31 cellular contexts compared by ENCODE assay signal in genomic region chr6:36808634-36809033, GRCh38. TPM values are rescaled to one million over a fixed set of nuclear protein-coding genes. Genes with fewer than 3 reads are reported as not detected.
"Had no signal": no experiment of that assay in that cellular context is flagged by ENCODE, and none has a peak within 500 bp of the region (broad histone marks: within the 10 kb centered on the region; RNA-seq: fewer than 3 reads in every experiment).

No MANE protein-coding gene starts in this region.

- H3K27me3 ChIP-seq: ascending aorta, breast epithelium, cardiac muscle cell, colonic mucosa had no signal

- FAIRE-seq: endometrium, endothelial cell of umbilical vein had no signal

- H3K4me1 Mint-ChIP-seq: activated CD4-positive, alpha-beta T cell treated with anti-CD3 and anti-CD28 coated beads for 36 hours; activated CD4-positive, alpha-beta T cell treated with anti-CD3 and anti-CD28 coated beads, Interleukin-2, amount 10 ng/mL, durations not matched to agents 24 days and 14 days; activated naive CD4-positive, alpha-beta T cell treated with anti-CD3 and anti-CD28 coated beads, Interleukin-2, amount 50 U/mL, for 24 hours; activated naive CD8-positive, alpha-beta T cell treated with anti-CD3 and anti-CD28 coated beads for 36 hours had no signal

- H3K4me1 ChIP-seq: ascending aorta, breast epithelium, colonic mucosa, gastroesophageal sphincter had no signal

- ATAC-seq: activated CD4-positive, alpha-beta T cell treated with anti-CD3 and anti-CD28 coated beads for 36 hours; activated CD8-positive, alpha-beta T cell treated with anti-CD3 and anti-CD28 coated beads, Interleukin-2, amount 10 ng/mL, durations not matched to agents 7 days and 5 days; activated T-cell treated with anti-CD3 and anti-CD28 coated beads, Interleukin-2, amount 50 U/mL, for 4 hours; gastroesophageal sphincter; T-helper 17 cell had no signal

- H3K27ac Mint-ChIP-seq: activated CD4-positive, alpha-beta memory T cell treated with anti-CD3 and anti-CD28 coated beads for 36 hours; activated CD4-positive, alpha-beta T cell treated with anti-CD3 and anti-CD28 coated beads for 36 hours; activated CD4-positive, alpha-beta T cell treated with anti-CD3 and anti-CD28 coated beads, Interleukin-2, amount 10 ng/mL, durations not matched to agents 24 days and 14 days; activated CD8-positive, alpha-beta T cell treated with anti-CD3 and anti-CD28 coated beads, Interleukin-2, amount 10 ng/mL, durations not matched to agents 7 days and 5 days; activated naive CD4-positive, alpha-beta T cell treated with anti-CD3 and anti-CD28 coated beads for 36 hours; activated naive CD4-positive, alpha-beta T cell treated with anti-CD3 and anti-CD28 coated beads, Interleukin-2, amount 50 U/mL, for 24 hours; activated naive CD8-positive, alpha-beta T cell treated with anti-CD3 and anti-CD28 coated beads for 36 hours; activated T-helper 2 cell treated with anti-CD3 and anti-CD28 coated beads, Interferon-gamma antibody, Interleukin-2, Interleukin-4, amounts not matched to agents 10 μg/mL and 5 μg/mL and 100 μg/mL, durations not matched to agents 14 hours and 24 hours and 36 hours; T-helper 17 cell; T-helper 2 cell treated with Interferon-gamma antibody and Interleukin-4, amounts not matched to agents 5 μg/mL and 100 μg/mL, for 36 hours had no signal

- H3K36me3 ChIP-seq: ascending aorta, breast epithelium, cardiac muscle cell, colonic mucosa, esophagus squamous epithelium, gastroesophageal sphincter had no signal

- H3K9me3 ChIP-seq: ascending aorta, breast epithelium, colonic mucosa, esophagus squamous epithelium, gastroesophageal sphincter had no signal

- H3K27me3 Mint-ChIP-seq: activated CD4-positive, alpha-beta T cell treated with anti-CD3 and anti-CD28 coated beads for 36 hours; activated naive CD8-positive, alpha-beta T cell treated with anti-CD3 and anti-CD28 coated beads for 36 hours had no signal

- H3K27ac ChIP-seq: ascending aorta, breast epithelium, cardiac muscle cell, colonic mucosa, epithelial cell of prostate, esophagus squamous epithelium, gastroesophageal sphincter had no signal

- H3K9me3 Mint-ChIP-seq: activated CD4-positive, alpha-beta memory T cell treated with anti-CD3 and anti-CD28 coated beads for 36 hours; activated CD4-positive, alpha-beta T cell treated with anti-CD3 and anti-CD28 coated beads, Interleukin-2, amount 10 ng/mL, durations not matched to agents 24 days and 14 days; activated naive CD4-positive, alpha-beta T cell treated with anti-CD3 and anti-CD28 coated beads for 36 hours; activated naive CD4-positive, alpha-beta T cell treated with anti-CD3 and anti-CD28 coated beads, Interleukin-2, amount 50 U/mL, for 24 hours; activated naive CD8-positive, alpha-beta T cell treated with anti-CD3 and anti-CD28 coated beads for 36 hours; activated T-cell treated with anti-CD3 and anti-CD28 coated beads, Interleukin-2, amount 50 U/mL, for 4 hours; activated T-helper 2 cell treated with anti-CD3 and anti-CD28 coated beads, Interferon-gamma antibody, Interleukin-2, Interleukin-4, amounts not matched to agents 10 μg/mL and 5 μg/mL and 100 μg/mL, durations not matched to agents 14 hours and 24 hours and 36 hours; T-helper 2 cell treated with Interferon-gamma antibody and Interleukin-4, amounts not matched to agents 5 μg/mL and 100 μg/mL, for 36 hours had no signal

- DNase-seq: activated CD4-positive, alpha-beta memory T cell treated with anti-CD3 and anti-CD28 coated beads for 36 hours; activated CD4-positive, alpha-beta T cell treated with anti-CD3 and anti-CD28 coated beads for 36 hours; activated CD4-positive, alpha-beta T cell treated with anti-CD3 and anti-CD28 coated beads, Interleukin-2, amount 10 ng/mL, durations not matched to agents 24 days and 14 days; activated CD4-positive, CD25-positive, alpha-beta regulatory T cell; activated CD4-positive, CD25-positive, alpha-beta regulatory T cell treated with anti-CD3 and anti-CD28 coated beads, Interleukin-2, amount 50 U/mL, for 72 hours; activated CD8-positive, alpha-beta T cell treated with anti-CD3 and anti-CD28 coated beads, Interleukin-2, amount 10 ng/mL, durations not matched to agents 7 days and 5 days; activated effector memory CD4-positive, alpha-beta T cell treated with anti-CD3 and anti-CD28 coated beads, Interleukin-2, amount 50 U/mL, for 16 hours; activated naive CD4-positive, alpha-beta T cell treated with anti-CD3 and anti-CD28 coated beads for 36 hours; activated naive CD8-positive, alpha-beta T cell treated with anti-CD3 and anti-CD28 coated beads for 36 hours; activated T-cell treated with anti-CD3 and anti-CD28 coated beads, Interleukin-2, amount 50 U/mL, for 4 hours; central memory CD4-positive, alpha-beta T cell; cerebellar nuclear complex; colonic mucosa; effector CD8-positive, alpha-beta T cell; esophagus squamous epithelium; foreskin melanocyte; T-helper 1 cell; T-helper 17 cell; T1000 had no signal

- H3K36me3 Mint-ChIP-seq: activated CD4-positive, alpha-beta memory T cell treated with anti-CD3 and anti-CD28 coated beads for 36 hours; activated naive CD4-positive, alpha-beta T cell treated with anti-CD3 and anti-CD28 coated beads, Interleukin-2, amount 50 U/mL, for 24 hours; activated naive CD8-positive, alpha-beta T cell treated with anti-CD3 and anti-CD28 coated beads for 36 hours; brain had no signal

- H3K4me3 Mint-ChIP-seq: activated CD4-positive, alpha-beta memory T cell treated with anti-CD3 and anti-CD28 coated beads for 36 hours; activated CD4-positive, alpha-beta T cell treated with anti-CD3 and anti-CD28 coated beads for 36 hours; activated CD4-positive, alpha-beta T cell treated with anti-CD3 and anti-CD28 coated beads, Interleukin-2, amount 10 ng/mL, durations not matched to agents 24 days and 14 days; activated CD8-positive, alpha-beta T cell treated with anti-CD3 and anti-CD28 coated beads, Interleukin-2, amount 10 ng/mL, durations not matched to agents 7 days and 5 days; activated naive CD4-positive, alpha-beta T cell treated with anti-CD3 and anti-CD28 coated beads for 36 hours; activated naive CD4-positive, alpha-beta T cell treated with anti-CD3 and anti-CD28 coated beads, Interleukin-2, amount 50 U/mL, for 24 hours; activated naive CD8-positive, alpha-beta T cell treated with anti-CD3 and anti-CD28 coated beads for 36 hours; activated T-cell treated with anti-CD3 and anti-CD28 coated beads, Interleukin-2, amount 50 U/mL, for 4 hours; brain; T-helper 17 cell; T-helper 2 cell treated with Interferon-gamma antibody and Interleukin-4, amounts not matched to agents 5 μg/mL and 100 μg/mL, for 36 hours had no signal

- H3K4me3 ChIP-seq: ascending aorta, breast epithelium, cardiac muscle cell, colonic mucosa, esophagus squamous epithelium, gastroesophageal sphincter had no signal

RNA-seq across cellular contexts. Expression of gene CPNE5, which starts 30.6 kb away (rescaled TPM):
- total RNA-seq: fibroblast of lung had no signal
